ENCODE assay signal across 12 cellular contexts in genomic region chr7:41698726-41699125, GRCh38. TPM values are rescaled to one million over a fixed set of nuclear protein-coding genes. Genes with fewer than 3 reads are reported as not detected.
A peak's percentile ranks its signal among the peaks of the same experiment; 100 is the strongest.
DNase-seq lines count a peak whose midpoint lies in the region; ATAC-seq, FAIRE-seq and TF ChIP-seq lines count a peak whose summit lies in the region.
"Had no signal": no experiment of that assay in that cellular context is flagged by ENCODE, and none has a peak within 500 bp of the region (broad histone marks: within the 10 kb centered on the region; RNA-seq: fewer than 3 reads in every experiment).

No MANE protein-coding gene starts in this region.

- H3K4me3 ChIP-seq in fibroblast of villous mesenchyme (ENCODE audit: low read depth, low read length) (peak overlapping the region; percentile 70), psoas muscle (peak overlapping the region; percentile 51), H7 (ENCODE audit: insufficient read depth, low read depth, low read length) (no peak overlapping the region), kidney (ENCODE audit: low read length in 2 of 2) (peak overlapping the region in 1 of 2 donors; percentile 56)

- peaks cover 76% of the 10 kb centered on the region for H3K4me1 Mint-ChIP-seq in WTC11
- peaks cover 6% of the 10 kb centered on the region for H3K4me1 Mint-ChIP-seq in activated CD4-positive, alpha-beta memory T cell treated with anti-CD3 and anti-CD28 coated beads for 36 hours (ENCODE audit: low read depth)

- no peak overlapping the region for H3K27ac Mint-ChIP-seq in WTC11
- no peak overlapping the region for H3K27ac Mint-ChIP-seq in activated CD4-positive, alpha-beta memory T cell treated with anti-CD3 and anti-CD28 coated beads for 36 hours

- H3K27ac ChIP-seq in psoas muscle = no peak overlapping the region
- H3K27ac ChIP-seq in kidney (ENCODE audit: low read depth in 2 of 2, low read length in 2 of 2) = no peak overlapping the region
- H3K27ac ChIP-seq: VCaP had no signal

- intact Hi-C loops in psoas muscle (cut with DNase I) (no loop called here), kidney (cut with DNase I) (no loop called here)
- intact Hi-C loops in activated CD4-positive, alpha-beta memory T cell treated with anti-CD3 and anti-CD28 coated beads for 36 hours (cut with micrococcal nuclease) = loop anchor here (5.0 kb wide), 1 partner anchor 1371 kb away; no protein-coding TSS in a partner anchor

- H3K9me3 ChIP-seq in ES-I3 (ENCODE audit: control insufficient read depth, insufficient read depth, low read length) (no peaks in the 10 kb centered on the region), psoas muscle (no peaks in the 10 kb centered on the region), kidney (ENCODE audit: control insufficient read depth in 1 of 2, low read length in 2 of 2) (no peaks in the 10 kb centered on the region)
- H3K9me3 ChIP-seq: transverse colon had no signal

- H3K36me3 ChIP-seq in ES-I3 (ENCODE audit: insufficient read depth, low read length) (no peaks in the 10 kb centered on the region), psoas muscle (ENCODE audit: insufficient read depth in 1 of 2, low read depth in 1 of 2) (no peaks in the 10 kb centered on the region), H7 (replicated peaks; ENCODE audit: control insufficient read depth, insufficient read depth, low read length) (no peaks in the 10 kb centered on the region), kidney (ENCODE audit: control insufficient read depth in 1 of 2, insufficient read depth in 2 of 2, low read length in 2 of 2) (no peaks in the 10 kb centered on the region)
- H3K36me3 ChIP-seq: transverse colon had no signal

- no peak for FAIRE-seq in kidney (lab: Jason Lieb, UNC)

- POLR2A ChIA-PET in WTC11 (lab: Charles Lee) = no interaction called here
- POLR2A ChIA-PET in activated CD4-positive, alpha-beta memory T cell treated with anti-CD3 and anti-CD28 coated beads for 36 hours (lab: Charles Lee) = no interaction called here

- DNase-seq in WTC11 (ENCODE audit: low spot score) (no peak), fibroblast of villous mesenchyme (ENCODE audit: low read depth) (peak; percentile 60), psoas muscle (no peak), H7 (no peak), kidney (no peak), cerebellar nuclear complex (lab: John Stamatoyannopoulos, UW) (no peak)
- DNase-seq in activated CD4-positive, alpha-beta memory T cell treated with anti-CD3 and anti-CD28 coated beads for 36 hours = no peak
- DNase-seq: activated effector memory CD4-positive, alpha-beta T cell treated with Interleukin-2 at 50 U/mL for 16 hours; COR-L47; transverse colon had no signal

- CTCF ChIA-PET in WTC11 (lab: Charles Lee) = interaction anchor here (0.6 to 1.9 kb wide), 6 partner anchors 13 to 383 kb away, joined by 3 to 10 read pairs (median 3); no protein-coding TSS in a partner anchor
- CTCF ChIA-PET in activated CD4-positive, alpha-beta memory T cell treated with anti-CD3 and anti-CD28 coated beads for 36 hours (lab: Charles Lee) = no interaction called here

- H3K9ac ChIP-seq in ES-I3 (ENCODE audit: low read depth, low read length) = peak overlapping the region; percentile 68
- H3K9ac ChIP-seq in kidney (ENCODE audit: low read length in 2 of 2) = no peak overlapping the region

- H3K4me1 ChIP-seq in ES-I3 (ENCODE audit: insufficient read depth, low read length) = peaks cover 30% of the 10 kb centered on the region
- H3K4me1 ChIP-seq in psoas muscle = no peaks in the 10 kb centered on the region
- peaks cover 0 to 5% of the 10 kb centered on the region in 2 donors for H3K4me1 ChIP-seq in kidney (ENCODE audit: control insufficient read depth in 1 of 2, insufficient read depth in 1 of 2, low read depth in 1 of 2, low read length in 2 of 2)

- peak overlapping the region; percentile 84 for H3K4me3 Mint-ChIP-seq in WTC11
- H3K4me3 Mint-ChIP-seq in activated CD4-positive, alpha-beta memory T cell treated with anti-CD3 and anti-CD28 coated beads for 36 hours = no peak overlapping the region

- TF ChIP-seq CTCF in WTC11 (IDR thresholded peaks at IDR 0.05) (no peak), fibroblast of villous mesenchyme (IDR thresholded peaks at IDR 0.05; ENCODE audit: insufficient read depth, low read depth, low read length) (no peak), psoas muscle (IDR thresholded peaks at IDR 0.05) (no peak), kidney (IDR thresholded peaks at IDR 0.05; ENCODE audit: borderline replicate concordance, extremely low read depth, insufficient read depth) (no peak)

- peaks cover 0 to 49% (median 6%) of the 10 kb centered on the region in 3 donors for H3K27me3 ChIP-seq in psoas muscle (ENCODE audit: insufficient read depth in 3 of 3, low read length in 2 of 3)
- H3K27me3 ChIP-seq in H7 (ENCODE audit: control insufficient read depth, insufficient read depth, low read length) = peaks cover 11% of the 10 kb centered on the region

- no peaks in the 10 kb centered on the region for H3K36me3 Mint-ChIP-seq in WTC11
- no peaks in the 10 kb centered on the region for H3K36me3 Mint-ChIP-seq in activated CD4-positive, alpha-beta memory T cell treated with anti-CD3 and anti-CD28 coated beads for 36 hours

- WGBS in psoas muscle, 3 donors = 32 to 37% (median 37%) methylated on average over 4 of the region's 4 CpGs

- no peaks in the 10 kb centered on the region for H3K9me3 Mint-ChIP-seq in WTC11
- no peaks in the 10 kb centered on the region for H3K9me3 Mint-ChIP-seq in activated CD4-positive, alpha-beta memory T cell treated with anti-CD3 and anti-CD28 coated beads for 36 hours

- no peak for ATAC-seq in WTC11
- no peak for ATAC-seq in psoas muscle

- peaks cover 23% of the 10 kb centered on the region for H3K27me3 Mint-ChIP-seq in WTC11 (ENCODE audit: low read depth)
- peaks cover 30% of the 10 kb centered on the region for H3K27me3 Mint-ChIP-seq in activated CD4-positive, alpha-beta memory T cell treated with anti-CD3 and anti-CD28 coated beads for 36 hours

TF ChIP-seq in WTC11, 78 proteins besides CTCF, POLR2A, EP300 and RAD21:
- no peak for TF ChIP-seq SMAD3 (CRISPR knock-in tag; IDR thresholded peaks at IDR 0.05; ENCODE audit: borderline replicate concordance)
- no peak for TF ChIP-seq RELA (CRISPR knock-in tag; IDR thresholded peaks at IDR 0.05; ENCODE audit: borderline replicate concordance)
- no peak for TF ChIP-seq ATF1 (CRISPR knock-in tag; IDR thresholded peaks at IDR 0.05)
- TF ChIP-seq PRRX2 (CRISPR knock-in tag; IDR thresholded peaks at IDR 0.05) = no peak
- no peak for TF ChIP-seq CREB1 (CRISPR knock-in tag; IDR thresholded peaks at IDR 0.05)
- TF ChIP-seq HMGA2 (CRISPR knock-in tag; IDR thresholded peaks at IDR 0.05) = no peak
- TF ChIP-seq ZNF121 (CRISPR knock-in tag; IDR thresholded peaks at IDR 0.05) = no peak

RNA-seq across cellular contexts. Expression of gene INHBA, which starts 4.2 kb away (rescaled TPM):
- total RNA-seq in WTC11 (2021) = 0.16 to 1.0 TPM (median 0.44 TPM) in 3 replicates
- total RNA-seq in fibroblast of villous mesenchyme = 65.2 and 84.7 TPM in 2 replicates
- total RNA-seq in psoas muscle = under 1 TPM; 0.12 to 0.49 (median 0.29) TPM
- under 1 TPM; 0.05 to 0.15 (median 0.09) TPM for polyA plus RNA-seq in psoas muscle
- total RNA-seq in H7 (2014; rRNA removed; shearing (Covaris generic)) = 0.04 and 0.07 TPM in 2 replicates
- total RNA-seq in kidney = 5.9 TPM
- 0.49 TPM for polyA plus RNA-seq in kidney (ENCODE audit: insufficient read depth, low read depth, low replicate concordance)
- not detected for total RNA-seq in activated CD4-positive, alpha-beta memory T cell treated with anti-CD3 and anti-CD28 coated beads for 36 hours
